In the genomic region with DNA sequence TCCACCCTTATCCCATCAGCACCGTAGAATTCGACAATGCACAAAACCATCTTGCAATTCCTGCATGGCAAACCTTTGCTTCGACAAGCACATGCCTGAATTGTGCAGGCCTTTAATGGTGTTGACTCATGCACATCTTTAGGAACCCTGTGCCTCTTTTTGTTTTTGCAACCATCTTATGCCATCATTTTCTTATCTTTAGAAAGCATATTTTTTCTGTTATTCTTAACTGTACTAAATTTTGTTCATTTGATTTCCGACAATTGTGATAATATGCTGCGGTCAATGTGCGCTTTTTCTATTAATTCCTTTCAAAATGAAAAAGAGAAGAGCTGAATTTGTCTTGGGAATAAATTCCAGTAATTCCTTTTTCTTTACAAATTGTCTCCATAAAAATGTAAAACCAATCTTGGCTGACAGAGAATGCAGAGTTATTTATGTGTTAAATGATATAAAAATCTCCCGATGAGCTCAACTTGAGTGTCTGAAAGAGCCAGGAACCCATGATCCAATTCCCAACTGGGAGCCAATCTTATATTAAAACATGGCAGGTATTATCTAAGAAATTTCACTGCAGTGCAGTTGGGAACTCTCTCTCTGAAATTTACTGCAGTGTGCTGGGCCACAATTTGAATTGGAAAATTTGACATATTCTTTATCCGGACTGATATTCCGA, we compare ENCODE assay signal across 1 cellular context.
A peak's percentile ranks its signal among the peaks of the same experiment; 100 is the strongest.
TF ChIP-seq lines count a peak whose summit lies in the region.

No MANE protein-coding gene starts in this region.

TF ChIP-seq in endothelial cell of umbilical vein, 7 proteins besides CTCF, POLR2A, EP300 and RAD21:
- TF ChIP-seq POLR2AphosphoS5 (IDR thresholded peaks at IDR 0.05; ENCODE audit: insufficient read depth, low read depth, low read length): peak; percentile 65
- TF ChIP-seq MAX (IDR thresholded peaks at IDR 0.05; ENCODE audit: insufficient read depth, insufficient read length): peak; percentile 84
- peak; percentile 81 for TF ChIP-seq FOS (IDR thresholded peaks at IDR 0.05; ENCODE audit: borderline replicate concordance, insufficient read depth, low read length)
- peak; percentile 71 for TF ChIP-seq MYC (IDR thresholded peaks at IDR 0.05; ENCODE audit: low read depth, low read length)
- TF ChIP-seq JUN (IDR thresholded peaks at IDR 0.05; ENCODE audit: borderline replicate concordance, insufficient read depth, insufficient read length, low read depth): peak; percentile 83
- TF ChIP-seq EZH2 (IDR thresholded peaks at IDR 0.05; ENCODE audit: borderline replicate concordance, low read depth, low read length, severe bottlenecking): no peak
- peak; percentile 80 for TF ChIP-seq GATA2 (IDR thresholded peaks at IDR 0.05; ENCODE audit: insufficient read depth, insufficient read length, low read depth, low read length)
